8 cellular contexts compared by ENCODE assay signal in the genomic region with DNA sequence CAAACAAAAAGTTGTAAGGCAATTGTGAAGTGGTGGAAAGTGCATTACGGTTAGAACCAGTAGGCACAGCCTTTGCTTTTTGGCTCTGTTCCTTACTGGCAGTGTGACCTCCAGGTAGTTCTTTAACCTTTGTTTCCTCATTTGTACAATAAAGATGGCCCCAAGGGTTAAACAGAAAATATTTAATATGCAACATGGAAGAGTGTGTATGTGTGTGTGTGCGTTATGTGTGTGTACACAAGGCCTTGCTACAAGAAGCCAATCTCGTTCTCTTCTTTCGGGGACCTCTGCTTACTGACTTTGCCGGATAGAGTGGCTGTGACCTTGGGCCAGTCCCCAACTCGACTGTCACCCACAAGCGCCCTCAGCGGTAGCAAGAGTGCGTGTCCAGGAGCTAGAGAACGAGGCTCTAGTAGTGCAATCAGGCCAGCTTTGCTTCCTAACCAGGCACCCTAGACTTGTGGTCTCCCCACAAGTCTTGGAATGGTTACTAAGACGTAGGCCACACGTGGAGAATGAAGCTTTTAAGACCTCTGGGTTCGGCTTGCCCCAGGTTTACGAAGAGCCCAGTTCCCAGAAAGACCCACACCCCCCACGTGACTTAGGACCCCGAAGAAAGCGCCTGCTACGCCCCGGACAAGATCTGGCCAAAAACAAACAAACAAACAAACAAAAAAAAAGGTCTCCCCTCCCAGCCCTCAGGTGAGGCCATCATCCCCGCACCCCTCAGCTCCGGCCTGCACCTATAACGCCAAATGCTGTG. TPM values are rescaled to one million over a fixed set of nuclear protein-coding genes. Genes with fewer than 3 reads are reported as not detected.
DNase-seq lines count a peak whose midpoint lies in the region; ATAC-seq and TF ChIP-seq lines count a peak whose summit lies in the region.

No MANE protein-coding gene starts in this region.

- TF ChIP-seq CTCF in Peyer's patch (IDR thresholded peaks at IDR 0.05) (no peak), right atrium auricular region (IDR thresholded peaks at IDR 0.05) (peak in 1 of 2 donors; percentile 12), retinal pigment epithelial cell (conservative IDR thresholded peaks at IDR 0.05; ENCODE audit: low read depth, low read length) (peak; percentile 5)

- peak overlapping the region; percentile 64 to 75 (median 69) for H3K4me3 ChIP-seq in Peyer's patch
- peak overlapping the region; percentile 73 to 74 for H3K4me3 ChIP-seq in right atrium auricular region
- peak overlapping the region; percentile 93 for H3K4me3 ChIP-seq in retinal pigment epithelial cell (ENCODE audit: low read length)

- H3K36me3 ChIP-seq in Peyer's patch (peaks cover 0 to 13% (median 0%) of the 10 kb centered on the region in 3 donors), right atrium auricular region (peaks cover 10% of the 10 kb centered on the region)

- ATAC-seq in HG03280 (IDR thresholded peaks at IDR 0.05; ENCODE audit: unreplicated experiment) (peak; percentile 27), GM18519 (IDR thresholded peaks at IDR 0.05; ENCODE audit: low FRiP score, unreplicated experiment) (no peak)
- no peak for ATAC-seq in activated naive CD8-positive, alpha-beta T cell treated with anti-CD3 and anti-CD28 coated beads, Interleukin-2, amount 50 U/mL, for 24 hours

- peak overlapping the region; percentile 96 for H3K27ac Mint-ChIP-seq in activated naive CD8-positive, alpha-beta T cell treated with anti-CD3 and anti-CD28 coated beads, Interleukin-2, amount 50 U/mL, for 24 hours

- H3K27me3 ChIP-seq in Peyer's patch (no peaks in the 10 kb centered on the region), right atrium auricular region (no peaks in the 10 kb centered on the region)

- DNase-seq in NCI-H1694 treated with DMSO at 0.1 percent for 48 hours (lab: John Stamatoyannopoulos, UW), result peak; percentile 30
- DNase-seq in NCI-H1694 (lab: John Stamatoyannopoulos, UW), result no peak
- peak; percentile 58 to 77 (median 63) for DNase-seq in Peyer's patch
- DNase-seq in activated naive CD8-positive, alpha-beta T cell treated with anti-CD3 and anti-CD28 coated beads, Interleukin-2, amount 50 U/mL, for 24 hours, result peak; percentile 57
- no peak for DNase-seq in right atrium auricular region (ENCODE audit: low spot score)
- no peak for DNase-seq in retinal pigment epithelial cell (ENCODE audit: low read depth)

- peaks cover under 1% of the 10 kb centered on the region for H3K9me3 Mint-ChIP-seq in activated naive CD8-positive, alpha-beta T cell treated with anti-CD3 and anti-CD28 coated beads, Interleukin-2, amount 50 U/mL, for 24 hours

- H3K9me3 ChIP-seq in Peyer's patch, result no peaks in the 10 kb centered on the region
- H3K9me3 ChIP-seq in right atrium auricular region, result no peaks in the 10 kb centered on the region

- peaks cover 27% of the 10 kb centered on the region for H3K36me3 Mint-ChIP-seq in activated naive CD8-positive, alpha-beta T cell treated with anti-CD3 and anti-CD28 coated beads, Interleukin-2, amount 50 U/mL, for 24 hours (ENCODE audit: low read depth)

- peaks cover 76% of the 10 kb centered on the region for H3K4me1 Mint-ChIP-seq in activated naive CD8-positive, alpha-beta T cell treated with anti-CD3 and anti-CD28 coated beads, Interleukin-2, amount 50 U/mL, for 24 hours

- TF ChIP-seq POLR2A in Peyer's patch (IDR thresholded peaks at IDR 0.05), result no peak

- no peaks in the 10 kb centered on the region for H3K27me3 Mint-ChIP-seq in activated naive CD8-positive, alpha-beta T cell treated with anti-CD3 and anti-CD28 coated beads, Interleukin-2, amount 50 U/mL, for 24 hours

- H3K27ac ChIP-seq in Peyer's patch (peak overlapping the region; percentile 87 to 91 (median 88)), right atrium auricular region (peak overlapping the region; percentile 91 to 95)

- H3K4me3 Mint-ChIP-seq in activated naive CD8-positive, alpha-beta T cell treated with anti-CD3 and anti-CD28 coated beads, Interleukin-2, amount 50 U/mL, for 24 hours, result peak overlapping the region; percentile 100

- peaks cover 0 to 40% (median 17%) of the 10 kb centered on the region in 4 donors for H3K4me1 ChIP-seq in Peyer's patch
- H3K4me1 ChIP-seq in right atrium auricular region, result peaks cover 0 to 68% of the 10 kb centered on the region in 2 donors

RNA-seq across cellular contexts. Expression of gene CIAO2A, which starts 0.6 kb away (rescaled TPM):
- total RNA-seq in Peyer's patch, result 100 to 1,000 TPM in 1 of 4 donors, 10 to 100 TPM in 3; 56.3 to 137 (median 78.0) TPM
- total RNA-seq in right atrium auricular region, result 10 to 100 TPM; 43.6 to 73.7 TPM

RNA-seq across cellular contexts. Expression of gene SNX1, which starts 2.7 kb away (rescaled TPM):
- total RNA-seq in Peyer's patch (100 to 1,000 TPM in 1 of 4 donors, 10 to 100 TPM in 3; 65.6 to 122 (median 83.8) TPM), right atrium auricular region (10 to 100 TPM; 44.8 to 57.1 TPM)

RNA-seq across cellular contexts. Expression of gene DAPK2, which starts 46.8 kb away (rescaled TPM):
- total RNA-seq in Peyer's patch (100 to 1,000 TPM in 2 of 4 donors, 10 to 100 TPM in 2; 64.6 to 189 (median 125) TPM), right atrium auricular region (10 to 100 TPM; 28.8 to 57.6 TPM)

RNA-seq across cellular contexts. Expression of gene SNX22, which starts 58.5 kb away (rescaled TPM):
- total RNA-seq in Peyer's patch (10 to 100 TPM in 1 of 4 donors, under 1 TPM in 2, not detected in 1; 0.38 to 13.2 (median 0.40) TPM), right atrium auricular region (10 to 100 TPM; 11.9 to 12.4 TPM)

Comparison
In these comparisons a context has a peak if more than half of its experiments do, and no peak if none do; other contexts are left out.
1. DNase-seq: peak in NCI-H1694 treated with DMSO at 0.1 percent for 48 hours (single experiment), Peyer's patch (3 of 3) and activated naive CD8-positive, alpha-beta T cell treated with anti-CD3 and anti-CD28 coated beads, Interleukin-2, amount 50 U/mL, for 24 hours (single experiment); none in NCI-H1694 (single experiment), right atrium auricular region (single experiment) and retinal pigment epithelial cell (single experiment).
2. Peak in every context shown above with its lines, with median percentiles within 50 percentile points of each other: H3K4me3 ChIP-seq.